Comparison of ENCODE assay signal across 7 cellular contexts in genomic region chr3:183515968-183516851, GRCh38. TPM values are rescaled to one million over a fixed set of nuclear protein-coding genes. Genes with fewer than 3 reads are reported as not detected.
DNase-seq lines count a peak whose midpoint lies in the region; ATAC-seq and TF ChIP-seq lines count a peak whose summit lies in the region.

No MANE protein-coding gene starts in this region.

- CTCF ChIA-PET in activated CD8-positive, alpha-beta T cell treated with anti-CD3 and anti-CD28 coated beads for 36 hours (lab: Charles Lee), result interaction anchor here (0.6 to 1.8 kb wide), 7 partner anchors 9 to 46 kb away, joined by 3 to 8 read pairs (median 3); partner anchors contain the start of gene KLHL6

- no peaks in the 10 kb centered on the region for H3K27me3 Mint-ChIP-seq in activated CD8-positive, alpha-beta T cell treated with anti-CD3 and anti-CD28 coated beads for 36 hours

- no peaks in the 10 kb centered on the region for H3K9me3 ChIP-seq in mucosa of rectum (ENCODE audit: control insufficient read depth in 2 of 2, low read length in 2 of 2)

- H3K9me3 Mint-ChIP-seq in activated CD8-positive, alpha-beta T cell treated with anti-CD3 and anti-CD28 coated beads for 36 hours, result peaks cover 2% of the 10 kb centered on the region

- H3K4me3 Mint-ChIP-seq in activated CD8-positive, alpha-beta T cell treated with anti-CD3 and anti-CD28 coated beads for 36 hours, result no peak overlapping the region

- H3K9ac ChIP-seq in mucosa of rectum (ENCODE audit: low read depth in 1 of 2, low read length in 2 of 2), result no peak overlapping the region

- no peaks in the 10 kb centered on the region for H3K36me3 ChIP-seq in mucosa of rectum (ENCODE audit: control insufficient read depth in 2 of 2, insufficient read depth in 2 of 2, low read length in 2 of 2)

- H3K4me1 Mint-ChIP-seq in activated CD8-positive, alpha-beta T cell treated with anti-CD3 and anti-CD28 coated beads for 36 hours (ENCODE audit: low read depth), result peaks cover 71% of the 10 kb centered on the region

- H3K27ac Mint-ChIP-seq in activated CD8-positive, alpha-beta T cell treated with anti-CD3 and anti-CD28 coated beads for 36 hours, result peak overlapping the region; percentile 92

- H3K27me3 ChIP-seq in mucosa of rectum (ENCODE audit: control insufficient read depth in 2 of 2, insufficient read depth in 2 of 2, low read length in 2 of 2), result no peaks in the 10 kb centered on the region

- peak; percentile 79 for ATAC-seq in HG03460 (IDR thresholded peaks at IDR 0.05; ENCODE audit: unreplicated experiment)
- ATAC-seq in activated CD8-positive, alpha-beta T cell treated with anti-CD3 and anti-CD28 coated beads for 36 hours, result peak; percentile 80
- ATAC-seq in HG03457 (IDR thresholded peaks at IDR 0.05; ENCODE audit: unreplicated experiment), result no peak

- no peak overlapping the region for H3K4me3 ChIP-seq in mucosa of rectum (ENCODE audit: low read length in 2 of 2)

- peak overlapping the region; percentile 42 to 75 for H3K27ac ChIP-seq in mucosa of rectum (ENCODE audit: low read depth in 2 of 2, low read length in 2 of 2)

- DNase-seq in GM20000 (ENCODE audit: low spot score) (peak; percentile 66), GM19238 (ENCODE audit: insufficient read length, low spot score) (no peak), AML-193 (lab: John Stamatoyannopoulos, UW) (no peak)
- DNase-seq in activated CD8-positive, alpha-beta T cell treated with anti-CD3 and anti-CD28 coated beads for 36 hours, result peak; percentile 77

- TF ChIP-seq CTCF in GM20000 (IDR thresholded peaks at IDR 0.05; ENCODE audit: extremely low read depth, missing control alignments), result no peak
- no peak for TF ChIP-seq CTCF in activated CD8-positive, alpha-beta T cell treated with anti-CD3 and anti-CD28 coated beads for 36 hours (IDR thresholded peaks at IDR 0.05)

- POLR2A ChIA-PET in activated CD8-positive, alpha-beta T cell treated with anti-CD3 and anti-CD28 coated beads for 36 hours (lab: Charles Lee), result interaction anchor here (0.8 to 7.7 kb wide), 6 partner anchors 11 to 182 kb away, joined by 3 to 40 read pairs (median 4); partner anchors contain the start of genes KLHL6, MCF2L2 and YEATS2

- peaks cover 4 to 10% of the 10 kb centered on the region in 2 donors for H3K4me1 ChIP-seq in mucosa of rectum (ENCODE audit: control insufficient read depth in 2 of 2, insufficient read depth in 2 of 2, low read length in 2 of 2)

- H3K36me3 Mint-ChIP-seq in activated CD8-positive, alpha-beta T cell treated with anti-CD3 and anti-CD28 coated beads for 36 hours (ENCODE audit: low read depth), result peaks cover 37% of the 10 kb centered on the region

- intact Hi-C loops in activated CD8-positive, alpha-beta T cell treated with anti-CD3 and anti-CD28 coated beads for 36 hours (cut with micrococcal nuclease), result loop anchor here (2.0 kb wide), 1 partner anchor 39 kb away; the partner anchor contains the start of gene KLHL6

RNA-seq across cellular contexts. Expression of gene KLHL6, which starts 39.3 kb away (rescaled TPM):
- total RNA-seq in activated CD8-positive, alpha-beta T cell treated with anti-CD3 and anti-CD28 coated beads for 36 hours, result 10 to 100 TPM; 32.4 to 32.6 TPM

Comparison
In these comparisons a context has a peak if more than half of its experiments do, and no peak if none do; other contexts are left out.
1. DNase-seq: peak in GM20000 (single experiment) and activated CD8-positive, alpha-beta T cell treated with anti-CD3 and anti-CD28 coated beads for 36 hours (single experiment); none in GM19238 (single experiment) and AML-193 (0 of 2).